22 cellular contexts compared by ENCODE assay signal in the genomic region with DNA sequence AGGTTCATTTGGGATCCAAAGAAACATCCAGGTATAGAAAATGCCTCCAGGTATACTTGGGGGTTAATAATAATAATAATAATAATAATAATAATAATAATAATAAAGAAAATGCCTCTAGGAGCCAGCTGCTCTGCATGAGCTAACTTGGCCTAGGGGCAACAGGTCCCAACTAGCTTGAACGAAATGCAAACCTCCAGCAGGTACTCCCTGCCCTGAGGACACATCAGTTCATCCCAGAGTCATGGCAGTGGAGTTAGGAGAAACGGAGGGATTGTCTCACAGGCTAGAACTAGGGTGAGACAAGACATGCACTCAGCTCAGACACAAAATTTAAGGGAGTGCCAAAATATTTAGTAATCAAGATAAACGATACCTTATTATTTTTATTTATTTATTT. TPM values are rescaled to one million over a fixed set of nuclear protein-coding genes. Genes with fewer than 3 reads are reported as not detected.
"Had no signal": no experiment of that assay in that cellular context is flagged by ENCODE, and none has a peak within 500 bp of the region (broad histone marks: within the 10 kb centered on the region; RNA-seq: fewer than 3 reads in every experiment).

No MANE protein-coding gene starts in this region.

- H2AFZ ChIP-seq: hepatocyte had no signal

- H3K4me1 ChIP-seq: colonic mucosa, esophagus muscularis mucosa, gastroesophageal sphincter, heart left ventricle, left lung, lower lobe of right lung had no signal

- H3K79me2 ChIP-seq: hepatocyte had no signal

- H3K27me3 ChIP-seq: colonic mucosa, esophagus muscularis mucosa, gastroesophageal sphincter, heart left ventricle, hepatocyte, left lung had no signal

- H3K4me3 ChIP-seq: colonic mucosa, esophagus muscularis mucosa, gastroesophageal sphincter, heart left ventricle, hepatocyte, left lung, lower lobe of right lung had no signal

- ATAC-seq: effector memory CD8-positive, alpha-beta T cell; gastroesophageal sphincter; heart left ventricle; left cardiac atrium; left lung; left ventricle myocardium superior; lower lobe of right lung had no signal

- FAIRE-seq: endometrium had no signal

- H3K27ac ChIP-seq: colonic mucosa, esophagus muscularis mucosa, gastroesophageal sphincter, heart left ventricle, hepatocyte, left lung, lower lobe of right lung had no signal

- DNase-seq: cerebellar nuclear complex; colonic mucosa; cortex of kidney; effector CD8-positive, alpha-beta T cell; effector memory CD8-positive, alpha-beta T cell; endodermal cell; foreskin melanocyte; heart left ventricle; hypothalamus; immature natural killer cell; islet precursor cell; left cardiac atrium; left lung; left ventricle myocardium superior; lower lobe of right lung; mesenchymal stem cell; midbrain had no signal

- H3K36me3 ChIP-seq: colonic mucosa, esophagus muscularis mucosa, gastroesophageal sphincter, heart left ventricle, left lung, lower lobe of right lung had no signal

- H3K4me2 ChIP-seq: hepatocyte had no signal

- H3K9me3 ChIP-seq: colonic mucosa, esophagus muscularis mucosa, gastroesophageal sphincter, heart left ventricle, left lung, lower lobe of right lung had no signal

RNA-seq across cellular contexts. Expression of a gene that starts 32.1 kb away (rescaled TPM):
- total RNA-seq: mononuclear cell had no signal
